In genomic region chr10:20202337-20202736, GRCh38 we compare ENCODE assay signal across 14 cellular contexts.
"Had no signal": no experiment of that assay in that cellular context is flagged by ENCODE, and none has a peak within 500 bp of the region (broad histone marks: within the 10 kb centered on the region; RNA-seq: fewer than 3 reads in every experiment).

No MANE protein-coding gene starts in this region.

- H3K4me3 ChIP-seq: sigmoid colon, thoracic aorta had no signal

- H3K36me3 Mint-ChIP-seq: activated naive CD8-positive, alpha-beta T cell; stimulated activated effector memory CD8-positive, alpha-beta T cell treated with anti-CD3 and anti-CD28 coated beads, Interleukin-12 subunit alpha, Interleukin-12 subunit beta, amount 100 ng/mL, for 72 hours had no signal

- H3K27me3 ChIP-seq: sigmoid colon, spleen had no signal

- H3K36me3 ChIP-seq: sigmoid colon, spleen, thoracic aorta had no signal

- H3K4me1 ChIP-seq: sigmoid colon, spleen had no signal

- H3K9me3 ChIP-seq: sigmoid colon, spleen, thoracic aorta had no signal

- H3K27ac ChIP-seq: sigmoid colon, thoracic aorta had no signal

- ATAC-seq: activated CD4-positive, CD25-positive, alpha-beta regulatory T cell treated with anti-CD3 and anti-CD28 coated beads, Interleukin-2, amount 50 U/mL, for 24 hours; stimulated activated effector memory CD8-positive, alpha-beta T cell treated with anti-CD3 and anti-CD28 coated beads, Interleukin-12 subunit alpha, Interleukin-12 subunit beta, amount 100 ng/mL, for 72 hours had no signal

- H3K9me3 Mint-ChIP-seq: dendritic cell treated with granulocyte-macrophage colony-stimulating factor and Interleukin-4, amounts not matched to agents 40 ng/mL and 50 ng/mL, for 4 days; T-helper 2 cell treated with Interferon-gamma antibody and Interleukin-4, amounts not matched to agents 5 μg/mL and 100 μg/mL, for 36 hours had no signal

- H3K4me1 Mint-ChIP-seq: stimulated activated effector memory CD8-positive, alpha-beta T cell treated with anti-CD3 and anti-CD28 coated beads, Interleukin-12 subunit alpha, Interleukin-12 subunit beta, amount 100 ng/mL, for 72 hours had no signal

- H3K27me3 Mint-ChIP-seq: activated naive CD8-positive, alpha-beta T cell; dendritic cell treated with granulocyte-macrophage colony-stimulating factor and Interleukin-4, amounts not matched to agents 40 ng/mL and 50 ng/mL, for 4 days had no signal

- H3K27ac Mint-ChIP-seq: activated naive CD8-positive, alpha-beta T cell; dendritic cell treated with granulocyte-macrophage colony-stimulating factor and Interleukin-4, amounts not matched to agents 40 ng/mL and 50 ng/mL, for 4 days; stimulated activated effector memory CD8-positive, alpha-beta T cell treated with anti-CD3 and anti-CD28 coated beads, Interleukin-12 subunit alpha, Interleukin-12 subunit beta, amount 100 ng/mL, for 72 hours; T-helper 2 cell treated with Interferon-gamma antibody and Interleukin-4, amounts not matched to agents 5 μg/mL and 100 μg/mL, for 36 hours had no signal

- H3K4me3 Mint-ChIP-seq: activated naive CD8-positive, alpha-beta T cell; dendritic cell treated with granulocyte-macrophage colony-stimulating factor and Interleukin-4, amounts not matched to agents 40 ng/mL and 50 ng/mL, for 4 days; stimulated activated effector memory CD8-positive, alpha-beta T cell treated with anti-CD3 and anti-CD28 coated beads, Interleukin-12 subunit alpha, Interleukin-12 subunit beta, amount 100 ng/mL, for 72 hours; T-helper 2 cell treated with Interferon-gamma antibody and Interleukin-4, amounts not matched to agents 5 μg/mL and 100 μg/mL, for 36 hours had no signal

- DNase-seq: activated CD4-positive, alpha-beta T cell treated with anti-CD3 and anti-CD28 coated beads, Interleukin-2, amount 50 U/mL, for 1 hour; activated CD8-positive, alpha-beta memory T cell treated with anti-CD3 and anti-CD28 coated beads for 24 hours; activated gamma-delta T cell treated with Interleukin-2 at 50 U/mL for 16 hours; cerebellar nuclear complex; effector memory CD4-positive, alpha-beta T cell; head of caudate nucleus; sigmoid colon; spleen had no signal
